In the genomic region with DNA sequence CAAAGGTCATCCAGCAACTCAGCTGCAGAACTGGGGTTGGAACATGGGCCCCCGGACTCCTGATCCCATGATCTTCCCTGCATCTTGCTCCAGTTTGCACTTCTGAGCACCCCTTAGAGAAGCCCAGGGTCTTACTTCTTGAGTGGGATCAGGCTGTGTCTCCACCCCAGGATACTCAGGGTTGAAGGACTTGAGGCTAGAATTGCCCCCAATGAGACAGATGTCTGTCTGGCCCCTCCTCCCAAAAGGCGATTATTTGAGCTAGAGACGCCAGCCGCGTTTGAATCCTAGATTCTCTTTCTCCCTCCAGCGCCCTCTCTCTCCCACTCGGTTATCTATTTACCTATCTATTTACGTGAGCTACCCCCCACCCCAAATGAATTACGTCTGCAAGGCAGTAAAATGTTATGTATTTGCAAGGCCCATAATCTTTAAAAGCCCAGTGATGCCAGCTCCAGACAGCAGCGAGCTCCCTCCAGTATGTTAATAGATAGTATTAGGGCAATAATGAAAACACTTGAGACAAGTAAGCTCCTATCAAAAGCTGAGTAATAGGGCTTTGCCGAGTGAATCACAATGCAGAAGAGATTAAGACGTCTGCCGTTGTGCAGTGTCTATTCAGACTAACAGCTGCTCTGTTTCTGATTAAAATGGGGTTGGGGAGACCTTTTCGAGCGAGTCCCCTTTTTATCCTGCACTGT, we compare ENCODE assay signal across 13 cellular contexts. TPM values are rescaled to one million over a fixed set of nuclear protein-coding genes. Genes with fewer than 3 reads are reported as not detected.
DNase-seq lines count a peak whose midpoint lies in the region; ATAC-seq, FAIRE-seq and TF ChIP-seq lines count a peak whose summit lies in the region.
"Had no signal": no experiment of that assay in that cellular context is flagged by ENCODE, and none has a peak within 500 bp of the region (broad histone marks: within the 10 kb centered on the region; RNA-seq: fewer than 3 reads in every experiment).

No MANE protein-coding gene starts in this region.

- intact Hi-C loops in left lung (cut with DNase I): no loop called here
- intact Hi-C loops in CD4-positive, alpha-beta memory T cell (cut with micrococcal nuclease): no loop called here

- no peak overlapping the region for H3K4me3 Mint-ChIP-seq in astrocyte (ENCODE audit: unreplicated experiment)
- H3K4me3 Mint-ChIP-seq in activated T-cell treated with anti-CD3 and anti-CD28 coated beads, Interleukin-2, amount 50 U/mL, for 4 hours: no peak overlapping the region
- H3K4me3 Mint-ChIP-seq in CD4-positive, alpha-beta memory T cell: no peak overlapping the region
- H3K4me3 Mint-ChIP-seq: effector memory CD8-positive, alpha-beta T cell had no signal

- CTCF ChIA-PET in CD4-positive, alpha-beta memory T cell (lab: Charles Lee; ENCODE audit: partially characterized antibody): interaction anchor here (0.8 to 1.1 kb wide), 2 partner anchors 96 to 119 kb away, joined by 3 read pairs; no protein-coding TSS in a partner anchor

- TF ChIP-seq CTCF in astrocyte (IDR thresholded peaks at IDR 0.05; ENCODE audit: insufficient read depth, low read depth, low read length) (no peak), left lung (IDR thresholded peaks at IDR 0.05) (no peak)

- H3K9me3 Mint-ChIP-seq in astrocyte (ENCODE audit: unreplicated experiment): peaks cover 3% of the 10 kb centered on the region
- H3K9me3 Mint-ChIP-seq in activated T-cell treated with anti-CD3 and anti-CD28 coated beads, Interleukin-2, amount 50 U/mL, for 4 hours: no peaks in the 10 kb centered on the region
- H3K9me3 Mint-ChIP-seq in CD4-positive, alpha-beta memory T cell: no peaks in the 10 kb centered on the region
- H3K9me3 Mint-ChIP-seq: effector memory CD8-positive, alpha-beta T cell had no signal

- no peak for FAIRE-seq in astrocyte (lab: Jason Lieb, UNC)

- ATAC-seq in left lung: peak; percentile 32
- no peak for ATAC-seq in activated T-cell treated with anti-CD3 and anti-CD28 coated beads, Interleukin-2, amount 50 U/mL, for 4 hours
- no peak for ATAC-seq in GM21717 (IDR thresholded peaks at IDR 0.05; ENCODE audit: unreplicated experiment)
- ATAC-seq: body of pancreas; effector memory CD8-positive, alpha-beta T cell had no signal

- POLR2A ChIA-PET in CD4-positive, alpha-beta memory T cell (lab: Charles Lee; ENCODE audit: partially characterized antibody): no interaction called here

- H3K4me1 Mint-ChIP-seq in astrocyte (ENCODE audit: low read depth, unreplicated experiment): peaks cover 26% of the 10 kb centered on the region
- peaks cover 3% of the 10 kb centered on the region for H3K4me1 Mint-ChIP-seq in activated T-cell treated with anti-CD3 and anti-CD28 coated beads, Interleukin-2, amount 50 U/mL, for 4 hours (ENCODE audit: low read depth)
- H3K4me1 Mint-ChIP-seq in CD4-positive, alpha-beta memory T cell: peaks cover 0 to 3% (median 1%) of the 10 kb centered on the region in 4 donors

- H3K27me3 ChIP-seq in astrocyte (ENCODE audit: insufficient read depth, low read length) (no peaks in the 10 kb centered on the region), left lung (no peaks in the 10 kb centered on the region)
- no peaks in the 10 kb centered on the region for H3K27me3 ChIP-seq in CD4-positive, alpha-beta memory T cell (ENCODE audit: insufficient read depth, low read length)
- H3K27me3 ChIP-seq: body of pancreas, thyroid gland had no signal

- H3K79me2 ChIP-seq in astrocyte (ENCODE audit: insufficient read depth, low read length): no peaks in the 10 kb centered on the region

- no peaks in the 10 kb centered on the region for H3K36me3 Mint-ChIP-seq in astrocyte (ENCODE audit: low read depth, unreplicated experiment)
- no peaks in the 10 kb centered on the region for H3K36me3 Mint-ChIP-seq in activated T-cell treated with anti-CD3 and anti-CD28 coated beads, Interleukin-2, amount 50 U/mL, for 4 hours (ENCODE audit: insufficient read depth)
- H3K36me3 Mint-ChIP-seq in CD4-positive, alpha-beta memory T cell: no peaks in the 10 kb centered on the region

- H3K9me3 ChIP-seq in astrocyte (ENCODE audit: insufficient read depth, low read depth, low read length) (no peaks in the 10 kb centered on the region), left lung (no peaks in the 10 kb centered on the region)
- no peaks in the 10 kb centered on the region for H3K9me3 ChIP-seq in CD4-positive, alpha-beta memory T cell (ENCODE audit: control insufficient read depth in 1 of 2, low read length in 2 of 2)
- H3K9me3 ChIP-seq: body of pancreas, thyroid gland had no signal

- H3K27me3 Mint-ChIP-seq in astrocyte (ENCODE audit: low read depth, unreplicated experiment): peaks cover 20% of the 10 kb centered on the region
- H3K27me3 Mint-ChIP-seq in activated T-cell treated with anti-CD3 and anti-CD28 coated beads, Interleukin-2, amount 50 U/mL, for 4 hours (ENCODE audit: low read depth): peaks cover 1% of the 10 kb centered on the region
- H3K27me3 Mint-ChIP-seq in CD4-positive, alpha-beta memory T cell: peaks cover 6 to 9% of the 10 kb centered on the region in 2 donors

- no peak overlapping the region for H2AFZ ChIP-seq in astrocyte (ENCODE audit: low read depth, low read length)

- H3K4me1 ChIP-seq in astrocyte (ENCODE audit: insufficient read depth, low read length) (peaks cover 8% of the 10 kb centered on the region), left lung (no peaks in the 10 kb centered on the region)
- no peaks in the 10 kb centered on the region for H3K4me1 ChIP-seq in CD4-positive, alpha-beta memory T cell (ENCODE audit: insufficient read depth, low read length)

- H4K20me1 ChIP-seq in astrocyte (ENCODE audit: insufficient read depth, low read length): no peaks in the 10 kb centered on the region

- DNase-seq in DMS153 treated with DMSO at 0.1 percent for 48 hours (lab: John Stamatoyannopoulos, UW; ENCODE audit: unreplicated experiment): peak; percentile 78
- peak; percentile 51 for DNase-seq in NCI-H1436 (lab: John Stamatoyannopoulos, UW)
- peak; percentile 66 for DNase-seq in astrocyte (ENCODE audit: low read depth)
- DNase-seq in left lung: no peak
- DNase-seq in activated T-cell treated with anti-CD3 and anti-CD28 coated beads, Interleukin-2, amount 50 U/mL, for 4 hours: no peak
- DNase-seq in CD4-positive, alpha-beta memory T cell: no peak
- DNase-seq in mucosa of gallbladder (ENCODE audit: low spot score): no peak
- DNase-seq: body of pancreas; effector memory CD8-positive, alpha-beta T cell; SW 1271; thyroid gland had no signal

- peak overlapping the region; percentile 40 for H3K4me2 ChIP-seq in astrocyte (ENCODE audit: low read length)

- no peak overlapping the region for H3K4me3 ChIP-seq in astrocyte (ENCODE audit: insufficient read depth, low read depth, low read length)
- no peak overlapping the region for H3K4me3 ChIP-seq in left lung
- H3K4me3 ChIP-seq in CD4-positive, alpha-beta memory T cell (ENCODE audit: low read length in 2 of 2): no peak overlapping the region
- H3K4me3 ChIP-seq: body of pancreas, thyroid gland had no signal

- H3K27ac ChIP-seq in astrocyte (ENCODE audit: low read depth, low read length) (no peak overlapping the region), left lung (no peak overlapping the region)
- H3K27ac ChIP-seq in CD4-positive, alpha-beta memory T cell (ENCODE audit: low read depth, low read length): no peak overlapping the region
- H3K27ac ChIP-seq: body of pancreas, thyroid gland, VCaP had no signal

- peak overlapping the region; percentile 70 for H3K27ac Mint-ChIP-seq in astrocyte (ENCODE audit: unreplicated experiment)
- H3K27ac Mint-ChIP-seq in CD4-positive, alpha-beta memory T cell: no peak overlapping the region
- H3K27ac Mint-ChIP-seq: effector memory CD8-positive, alpha-beta T cell had no signal

- H3K36me3 ChIP-seq in astrocyte (ENCODE audit: insufficient read depth, low read length) (no peaks in the 10 kb centered on the region), left lung (no peaks in the 10 kb centered on the region)
- H3K36me3 ChIP-seq in CD4-positive, alpha-beta memory T cell (ENCODE audit: insufficient read depth, low read length): no peaks in the 10 kb centered on the region
- H3K36me3 ChIP-seq: thyroid gland had no signal

- H3K9ac ChIP-seq in astrocyte (ENCODE audit: low read length): no peak overlapping the region

RNA-seq across cellular contexts. Expression of gene FOXO6, which starts 46.3 kb away (rescaled TPM):
- total RNA-seq in astrocyte: 1.2 TPM in 2 replicates
- total RNA-seq in left lung: 1 to 10 TPM in 1 of 2 donors, under 1 TPM in 1; 0.63 to 1.0 TPM
- under 1 TPM in 2 of 3 donors, not detected in 1; 0.20 to 0.22 TPM for total RNA-seq in activated T-cell treated with anti-CD3 and anti-CD28 coated beads, Interleukin-2, amount 50 U/mL, for 4 hours
- total RNA-seq in CD4-positive, alpha-beta memory T cell: not detected
- polyA plus RNA-seq in CD4-positive, alpha-beta memory T cell: not detected
- 10.0 TPM for total RNA-seq in mucosa of gallbladder

Comparison
In these comparisons a context has a peak if more than half of its experiments do, and no peak if none do; other contexts are left out.
1. DNase-seq: peak in DMS153 treated with DMSO at 0.1 percent for 48 hours (single experiment), NCI-H1436 (single experiment) and astrocyte (single experiment); none in left lung (0 of 2), activated T-cell treated with anti-CD3 and anti-CD28 coated beads, Interleukin-2, amount 50 U/mL, for 4 hours (single experiment), CD4-positive, alpha-beta memory T cell (0 of 5) and mucosa of gallbladder (single experiment).